Comparison of ENCODE assay signal across 1 cellular context in genomic region chr4:6746721-6747689, GRCh38.
A peak's percentile ranks its signal among the peaks of the same experiment; 100 is the strongest.
TF ChIP-seq lines count a peak whose summit lies in the region.

No MANE protein-coding gene starts in this region.

TF ChIP-seq in HepG2, 621 proteins besides CTCF, POLR2A, EP300 and RAD21 (continues in another document):
- TF ChIP-seq ZNF205 (CRISPR knock-in tag; IDR thresholded peaks at IDR 0.05) (0 out of 2 replicates have a peak, but pooled peaks have one; percentile 5), TFAP4 (IDR thresholded peaks at IDR 0.05; ENCODE audit: borderline replicate concordance, low read depth) (peak; percentile 68; the same call in 1 of the 2 replicates), ZNF761 (CRISPR knock-in tag; conservative IDR thresholded peaks at IDR 0.05) (no peak), DMTF1 (CRISPR knock-in tag; IDR thresholded peaks at IDR 0.05) (no peak), KLF11 (CRISPR knock-in tag; IDR thresholded peaks at IDR 0.05) (0 out of 2 replicates have a peak, but pooled peaks have one; percentile 22), RFX1 (IDR thresholded peaks at IDR 0.05) (no peak), HDAC2 (CRISPR knock-in tag; IDR thresholded peaks at IDR 0.05) (peak; percentile 38; the same call in 1 of the 2 replicates), MAZ (IDR thresholded peaks at IDR 0.05; ENCODE audit: borderline replicate concordance, low read depth, low read length) (no peak), MAZ (CRISPR knock-in tag; IDR thresholded peaks at IDR 0.05; ENCODE audit: low read depth) (peak; percentile 57; the same call in 1 of the 2 replicates), CBX5 (CRISPR knock-in tag; IDR thresholded peaks at IDR 0.05; ENCODE audit: borderline replicate concordance) (no peak), ZNF616 (CRISPR knock-in tag; IDR thresholded peaks at IDR 0.05; ENCODE audit: low read depth) (no peak), MAF1 (CRISPR knock-in tag; IDR thresholded peaks at IDR 0.05; ENCODE audit: borderline replicate concordance) (no peak), ZNF772 (CRISPR knock-in tag; IDR thresholded peaks at IDR 0.05) (0 out of 2 replicates have a peak, but pooled peaks have one; percentile 32), EED (CRISPR knock-in tag; IDR thresholded peaks at IDR 0.05) (0 out of 2 replicates have a peak, but pooled peaks have one; percentile 16), ZFY (CRISPR knock-in tag; IDR thresholded peaks at IDR 0.05) (peak; percentile 37; the same call in 1 of the 2 replicates), TRAFD1 (CRISPR knock-in tag; IDR thresholded peaks at IDR 0.05; ENCODE audit: borderline replicate concordance) (no peak), ZNF484 (CRISPR knock-in tag; IDR thresholded peaks at IDR 0.05; ENCODE audit: borderline replicate concordance, low read depth) (no peak), ZNF121 (CRISPR knock-in tag; IDR thresholded peaks at IDR 0.05) (0 out of 2 replicates have a peak, but pooled peaks have one; percentile 13), ADNP (CRISPR knock-in tag; IDR thresholded peaks at IDR 0.05) (no peak), ZUFSP (CRISPR knock-in tag; IDR thresholded peaks at IDR 0.05; ENCODE audit: borderline replicate concordance) (no peak), ZNF550 (CRISPR knock-in tag; IDR thresholded peaks at IDR 0.05; ENCODE audit: borderline replicate concordance) (no peak), ISX (CRISPR knock-in tag; conservative IDR thresholded peaks at IDR 0.05) (no peak), SPEN (CRISPR knock-in tag; IDR thresholded peaks at IDR 0.05; ENCODE audit: low read depth) (peak; percentile 17; the same call in 1 of the 2 replicates), ZNF292 (CRISPR knock-in tag; IDR thresholded peaks at IDR 0.05; ENCODE audit: borderline replicate concordance, low read depth) (peak; percentile 72), TEAD3 (CRISPR knock-in tag; optimal IDR thresholded peaks at IDR 0.05; ENCODE audit: borderline replicate concordance) (peak; percentile 63), SP2 (CRISPR knock-in tag; IDR thresholded peaks at IDR 0.05) (no peak), HNRNPL (IDR thresholded peaks at IDR 0.05; ENCODE audit: low read depth, low read length) (peak; percentile 84; the same call in 1 of the 2 replicates), CEBPB (IDR thresholded peaks at IDR 0.05; ENCODE audit: borderline replicate concordance, low read depth, low read length) (no peak), PRDM10 (CRISPR knock-in tag; IDR thresholded peaks at IDR 0.05; ENCODE audit: low read depth) (peak; percentile 54; the same call in 1 of the 2 replicates), PCBP1 (IDR thresholded peaks at IDR 0.05; ENCODE audit: borderline replicate concordance, low read depth, low read length) (0 out of 2 replicates have a peak, but pooled peaks have one; percentile 41), ZNF430 (CRISPR knock-in tag; IDR thresholded peaks at IDR 0.05) (no peak), NFKB2 (CRISPR knock-in tag; IDR thresholded peaks at IDR 0.05; ENCODE audit: borderline replicate concordance) (peak; percentile 45; the same call in 1 of the 2 replicates), SOX5 (CRISPR knock-in tag; IDR thresholded peaks at IDR 0.05; ENCODE audit: borderline replicate concordance) (0 out of 2 replicates have a peak, but pooled peaks have one; percentile 13), ZNF101 (CRISPR knock-in tag; IDR thresholded peaks at IDR 0.05; ENCODE audit: borderline replicate concordance, low read depth) (0 out of 2 replicates have a peak, but pooled peaks have one; percentile 3), ZNF891 (CRISPR knock-in tag; IDR thresholded peaks at IDR 0.05) (no peak), GATAD2A (CRISPR knock-in tag; IDR thresholded peaks at IDR 0.05) (0 out of 2 replicates have a peak, but pooled peaks have one; percentile 22), NFIC (IDR thresholded peaks at IDR 0.05; ENCODE audit: low read length) (no peak), RXRA (CRISPR knock-in tag; IDR thresholded peaks at IDR 0.05) (peak; percentile 35; the same call in 1 of the 2 replicates)
- TF ChIP-seq, protein P1, sequence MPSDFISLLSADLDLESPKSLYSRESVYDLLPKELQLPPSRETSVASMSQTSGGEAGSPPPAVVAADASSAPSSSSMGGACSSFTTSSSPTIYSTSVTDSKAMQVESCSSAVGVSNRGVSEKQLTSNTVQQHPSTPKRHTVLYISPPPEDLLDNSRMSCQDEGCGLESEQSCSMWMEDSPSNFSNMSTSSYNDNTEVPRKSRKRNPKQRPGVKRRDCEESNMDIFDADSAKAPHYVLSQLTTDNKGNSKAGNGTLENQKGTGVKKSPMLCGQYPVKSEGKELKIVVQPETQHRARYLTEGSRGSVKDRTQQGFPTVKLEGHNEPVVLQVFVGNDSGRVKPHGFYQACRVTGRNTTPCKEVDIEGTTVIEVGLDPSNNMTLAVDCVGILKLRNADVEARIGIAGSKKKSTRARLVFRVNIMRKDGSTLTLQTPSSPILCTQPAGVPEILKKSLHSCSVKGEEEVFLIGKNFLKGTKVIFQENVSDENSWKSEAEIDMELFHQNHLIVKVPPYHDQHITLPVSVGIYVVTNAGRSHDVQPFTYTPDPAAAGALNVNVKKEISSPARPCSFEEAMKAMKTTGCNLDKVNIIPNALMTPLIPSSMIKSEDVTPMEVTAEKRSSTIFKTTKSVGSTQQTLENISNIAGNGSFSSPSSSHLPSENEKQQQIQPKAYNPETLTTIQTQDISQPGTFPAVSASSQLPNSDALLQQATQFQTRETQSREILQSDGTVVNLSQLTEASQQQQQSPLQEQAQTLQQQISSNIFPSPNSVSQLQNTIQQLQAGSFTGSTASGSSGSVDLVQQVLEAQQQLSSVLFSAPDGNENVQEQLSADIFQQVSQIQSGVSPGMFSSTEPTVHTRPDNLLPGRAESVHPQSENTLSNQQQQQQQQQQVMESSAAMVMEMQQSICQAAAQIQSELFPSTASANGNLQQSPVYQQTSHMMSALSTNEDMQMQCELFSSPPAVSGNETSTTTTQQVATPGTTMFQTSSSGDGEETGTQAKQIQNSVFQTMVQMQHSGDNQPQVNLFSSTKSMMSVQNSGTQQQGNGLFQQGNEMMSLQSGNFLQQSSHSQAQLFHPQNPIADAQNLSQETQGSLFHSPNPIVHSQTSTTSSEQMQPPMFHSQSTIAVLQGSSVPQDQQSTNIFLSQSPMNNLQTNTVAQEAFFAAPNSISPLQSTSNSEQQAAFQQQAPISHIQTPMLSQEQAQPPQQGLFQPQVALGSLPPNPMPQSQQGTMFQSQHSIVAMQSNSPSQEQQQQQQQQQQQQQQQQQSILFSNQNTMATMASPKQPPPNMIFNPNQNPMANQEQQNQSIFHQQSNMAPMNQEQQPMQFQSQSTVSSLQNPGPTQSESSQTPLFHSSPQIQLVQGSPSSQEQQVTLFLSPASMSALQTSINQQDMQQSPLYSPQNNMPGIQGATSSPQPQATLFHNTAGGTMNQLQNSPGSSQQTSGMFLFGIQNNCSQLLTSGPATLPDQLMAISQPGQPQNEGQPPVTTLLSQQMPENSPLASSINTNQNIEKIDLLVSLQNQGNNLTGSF (CRISPR knock-in tag; IDR thresholded peaks at IDR 0.05), result no peak
- TF ChIP-seq, protein P2, sequence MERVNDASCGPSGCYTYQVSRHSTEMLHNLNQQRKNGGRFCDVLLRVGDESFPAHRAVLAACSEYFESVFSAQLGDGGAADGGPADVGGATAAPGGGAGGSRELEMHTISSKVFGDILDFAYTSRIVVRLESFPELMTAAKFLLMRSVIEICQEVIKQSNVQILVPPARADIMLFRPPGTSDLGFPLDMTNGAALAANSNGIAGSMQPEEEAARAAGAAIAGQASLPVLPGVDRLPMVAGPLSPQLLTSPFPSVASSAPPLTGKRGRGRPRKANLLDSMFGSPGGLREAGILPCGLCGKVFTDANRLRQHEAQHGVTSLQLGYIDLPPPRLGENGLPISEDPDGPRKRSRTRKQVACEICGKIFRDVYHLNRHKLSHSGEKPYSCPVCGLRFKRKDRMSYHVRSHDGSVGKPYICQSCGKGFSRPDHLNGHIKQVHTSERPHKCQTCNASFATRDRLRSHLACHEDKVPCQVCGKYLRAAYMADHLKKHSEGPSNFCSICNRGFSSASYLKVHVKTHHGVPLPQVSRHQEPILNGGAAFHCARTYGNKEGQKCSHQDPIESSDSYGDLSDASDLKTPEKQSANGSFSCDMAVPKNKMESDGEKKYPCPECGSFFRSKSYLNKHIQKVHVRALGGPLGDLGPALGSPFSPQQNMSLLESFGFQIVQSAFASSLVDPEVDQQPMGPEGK (CRISPR knock-in tag; IDR thresholded peaks at IDR 0.05), result peak; percentile 32; the same call in 1 of the 2 replicates
- TF ChIP-seq, protein P3, sequence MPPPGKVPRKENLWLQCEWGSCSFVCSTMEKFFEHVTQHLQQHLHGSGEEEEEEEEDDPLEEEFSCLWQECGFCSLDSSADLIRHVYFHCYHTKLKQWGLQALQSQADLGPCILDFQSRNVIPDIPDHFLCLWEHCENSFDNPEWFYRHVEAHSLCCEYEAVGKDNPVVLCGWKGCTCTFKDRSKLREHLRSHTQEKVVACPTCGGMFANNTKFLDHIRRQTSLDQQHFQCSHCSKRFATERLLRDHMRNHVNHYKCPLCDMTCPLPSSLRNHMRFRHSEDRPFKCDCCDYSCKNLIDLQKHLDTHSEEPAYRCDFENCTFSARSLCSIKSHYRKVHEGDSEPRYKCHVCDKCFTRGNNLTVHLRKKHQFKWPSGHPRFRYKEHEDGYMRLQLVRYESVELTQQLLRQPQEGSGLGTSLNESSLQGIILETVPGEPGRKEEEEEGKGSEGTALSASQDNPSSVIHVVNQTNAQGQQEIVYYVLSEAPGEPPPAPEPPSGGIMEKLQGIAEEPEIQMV (CRISPR knock-in tag; IDR thresholded peaks at IDR 0.05; ENCODE audit: low read depth), result no peak
